ENCODE assay signal across 1 cellular context in genomic region chr2:85983766-85984165, GRCh38.
TF ChIP-seq lines count a peak whose summit lies in the region.

No MANE protein-coding gene starts in this region.

TF ChIP-seq in GM23338, 12 proteins besides CTCF, POLR2A, EP300 and RAD21 (continued from another document):
- TF ChIP-seq ZNF462 (CRISPR knock-in tag; IDR thresholded peaks at IDR 0.05) (no peak), EZH2 (IDR thresholded peaks at IDR 0.05; ENCODE audit: low read depth, unreplicated experiment) (no peak), JUNB (IDR thresholded peaks at IDR 0.05; ENCODE audit: unreplicated experiment) (no peak), POLR2AphosphoS5 (IDR thresholded peaks at IDR 0.05; ENCODE audit: low read depth) (no peak), ZNF114 (CRISPR knock-in tag; IDR thresholded peaks at IDR 0.05) (no peak), NANOG (IDR thresholded peaks at IDR 0.05; ENCODE audit: borderline replicate concordance) (no peak), CREB1 (CRISPR knock-in tag; IDR thresholded peaks at IDR 0.05; ENCODE audit: low read depth) (no peak), ZNF331 (CRISPR knock-in tag; IDR thresholded peaks at IDR 0.05; ENCODE audit: low read depth) (no peak), ETS1 (IDR thresholded peaks at IDR 0.05) (no peak), STAT1 (IDR thresholded peaks at IDR 0.05; ENCODE audit: unreplicated experiment) (no peak)
TF ChIP-seq in GM23338: peak in this region for 0.
